9 cellular contexts compared by ENCODE assay signal in genomic region chr6:1405221-1405620, GRCh38. TPM values are rescaled to one million over a fixed set of nuclear protein-coding genes. Genes with fewer than 3 reads are reported as not detected.
"Had no signal": no experiment of that assay in that cellular context is flagged by ENCODE, and none has a peak within 500 bp of the region (broad histone marks: within the 10 kb centered on the region; RNA-seq: fewer than 3 reads in every experiment).

No MANE protein-coding gene starts in this region.

- H3K4me3 ChIP-seq: GM23338, HAP-1 had no signal

- H3K9me3 ChIP-seq: HAP-1 had no signal

- H3K36me3 ChIP-seq: HAP-1 had no signal

- DNase-seq: HFFc6, KBM-7 had no signal

- ATAC-seq: GM23338, HCT116, HepG2 had no signal

- H3K27ac ChIP-seq: HL-60 had no signal

RNA-seq across cellular contexts. Expression of gene FOXF2, which starts 15.8 kb away (rescaled TPM):
- total RNA-seq: GM23338, H1, HepG2 had no signal
- polyA plus RNA-seq: GM23338, HepG2, IgD-negative memory B cell had no signal
